In the genomic region with DNA sequence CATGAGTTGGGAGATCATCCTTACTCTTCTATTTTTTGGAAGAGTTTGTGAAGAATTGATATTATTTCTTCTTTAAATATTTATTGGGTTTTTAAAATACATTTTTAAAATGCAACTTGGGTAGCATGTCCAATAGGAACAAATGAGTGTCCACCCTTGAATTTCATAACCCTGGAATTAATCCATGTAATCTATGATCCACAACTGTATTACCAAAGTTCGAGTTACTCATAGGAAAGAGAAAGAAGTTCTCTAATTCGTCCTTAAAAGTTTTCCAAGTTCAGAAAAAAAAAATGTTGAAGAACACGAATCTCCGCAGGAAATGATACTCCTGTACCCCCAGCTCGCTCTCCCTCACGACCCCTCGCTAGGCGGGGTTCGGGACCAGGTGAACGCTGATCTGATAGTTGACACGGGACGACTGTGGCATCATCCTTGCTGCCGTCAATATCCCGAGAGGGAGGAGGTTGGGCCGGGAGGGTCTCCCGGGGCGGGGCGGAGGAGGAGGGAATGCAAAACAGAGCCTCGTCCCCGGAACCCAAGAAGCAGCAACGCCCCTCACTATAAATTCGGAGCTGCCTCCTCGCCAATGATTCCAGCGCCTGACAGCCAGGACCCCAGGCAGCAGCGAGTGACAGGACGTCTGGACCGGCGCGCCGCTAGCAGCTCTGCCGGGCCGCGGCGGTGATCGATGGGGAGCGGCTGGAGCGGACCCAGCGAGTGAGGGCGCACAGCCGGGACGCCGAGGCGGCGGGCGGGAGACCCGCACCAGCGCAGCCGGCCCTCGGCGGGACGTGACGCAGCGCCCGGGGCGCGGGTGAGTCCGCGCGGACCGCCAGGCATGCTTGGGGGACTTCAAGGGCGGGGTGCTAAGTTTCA, we compare ENCODE assay signal across 9 cellular contexts. TPM values are rescaled to one million over a fixed set of nuclear protein-coding genes. Genes with fewer than 3 reads are reported as not detected.
DNase-seq lines count a peak whose midpoint lies in the region; ATAC-seq and TF ChIP-seq lines count a peak whose summit lies in the region.
"Had no signal": no experiment of that assay in that cellular context is flagged by ENCODE, and none has a peak within 500 bp of the region (broad histone marks: within the 10 kb centered on the region; RNA-seq: fewer than 3 reads in every experiment).

A gene (plus strand): TSS at position 593 of the 879 bp plus-strand sequence. CDS start 43,133 bp downstream, outside the sequence.

- intact Hi-C loops in stomach (cut with DNase I; ENCODE audit: low total_unique reads), result no loop called here
- intact Hi-C loops in natural killer cell (cut with micrococcal nuclease), result no loop called here

- H3K4me1 ChIP-seq in stomach, result peaks cover 0 to 12% (median 10%) of the 10 kb centered on the region in 4 donors

- H3K27me3 Mint-ChIP-seq in natural killer cell (ENCODE audit: low read depth in 2 of 2) (peaks cover 16 to 22% of the 10 kb centered on the region in 2 donors), T-cell (peaks cover 21 to 27% of the 10 kb centered on the region in 2 donors)

- DNase-seq in HEK293T (ENCODE audit: extremely low spot score), result peak; percentile 73
- peak; percentile 69 for DNase-seq in brain microvascular endothelial cell
- peak; percentile 46 for DNase-seq in iris pigment epithelial cell (ENCODE audit: low read depth)
- peak; percentile 28 for DNase-seq in stomach
- no peak for DNase-seq in natural killer cell
- no peak for DNase-seq in T-cell
- no peak for DNase-seq in GDM1 (lab: John Stamatoyannopoulos, UW)
- DNase-seq: hippocampal formation had no signal

- H3K9me3 Mint-ChIP-seq in natural killer cell (peaks cover 9 to 10% of the 10 kb centered on the region in 2 donors), T-cell (peaks cover 2 to 9% (median 4%) of the 10 kb centered on the region in 3 donors)

- H3K27ac Mint-ChIP-seq in natural killer cell (no peak within 1 kb of the TSS), T-cell (no peak within 1 kb of the TSS)

- in situ Hi-C loops in brain microvascular endothelial cell (cut with HindIII; ENCODE audit: low pct_ligation_motif_present, low sequenced_read_pairs), result no loop called here

- TF ChIP-seq POLR2A in stomach (IDR thresholded peaks at IDR 0.05), result no peak

- POLR2A ChIA-PET in HEK293T (lab: Yijun Ruan, JAX), result no interaction called here
- POLR2A ChIA-PET in T-cell (lab: Charles Lee), result no interaction called here

- H3K4me1 Mint-ChIP-seq in natural killer cell, result no peaks in the 10 kb centered on the region
- H3K4me1 Mint-ChIP-seq in T-cell, result no peaks in the 10 kb centered on the region

- CTCF ChIA-PET in HEK293T (lab: Yijun Ruan, JAX) (no interaction called here), T-cell (lab: Charles Lee) (no interaction called here)

- ATAC-seq in natural killer cell, result no peak
- ATAC-seq in GM19395 (IDR thresholded peaks at IDR 0.05; ENCODE audit: unreplicated experiment), result no peak
- no peak for ATAC-seq in T-cell (replicated peaks in 1 of 4)

- no peaks in the 10 kb centered on the region for H3K27me3 ChIP-seq in brain microvascular endothelial cell (replicated peaks)
- H3K27me3 ChIP-seq in stomach, result peaks cover 0 to 34% (median 8%) of the 10 kb centered on the region in 3 donors

- H3K36me3 ChIP-seq in brain microvascular endothelial cell (replicated peaks) (no peaks in the 10 kb centered on the region), stomach (no peaks in the 10 kb centered on the region)

- peaks cover 0 to 3% (median 0%) of the 10 kb centered on the region in 4 donors for H3K9me3 ChIP-seq in stomach

- no peak within 1 kb of the TSS for H3K27ac ChIP-seq in brain microvascular endothelial cell
- peak within 1 kb of the TSS in 4 of 5 donors; percentile 38 to 82 (median 62) for H3K27ac ChIP-seq in stomach

- TF ChIP-seq CTCF in brain microvascular endothelial cell (IDR thresholded peaks at IDR 0.05; ENCODE audit: low read depth, low read length, missing control alignments) (no peak), stomach (IDR thresholded peaks at IDR 0.05) (no peak), natural killer cell (IDR thresholded peaks at IDR 0.05) (no peak)

- H3K36me3 Mint-ChIP-seq in natural killer cell, result peaks cover 9% of the 10 kb centered on the region
- no peaks in the 10 kb centered on the region for H3K36me3 Mint-ChIP-seq in T-cell

- H3K4me3 Mint-ChIP-seq in natural killer cell, result no peak within 1 kb of the TSS
- no peak within 1 kb of the TSS for H3K4me3 Mint-ChIP-seq in T-cell

- TF ChIP-seq EP300 in stomach (IDR thresholded peaks at IDR 0.05), result no peak

- 3 to 6% (median 5%) methylated on average over 22 to 61 of the region's 61 CpGs for WGBS in stomach, 5 donors

- peak within 1 kb of the TSS; percentile 71 for H3K4me3 ChIP-seq in brain microvascular endothelial cell (ENCODE audit: low read depth, low read length)
- H3K4me3 ChIP-seq in stomach, result peak within 1 kb of the TSS; percentile 49 to 61 (median 55)

TF ChIP-seq in HEK293T, 16 proteins besides CTCF, POLR2A, EP300 and RAD21:
- TF ChIP-seq, protein P1, sequence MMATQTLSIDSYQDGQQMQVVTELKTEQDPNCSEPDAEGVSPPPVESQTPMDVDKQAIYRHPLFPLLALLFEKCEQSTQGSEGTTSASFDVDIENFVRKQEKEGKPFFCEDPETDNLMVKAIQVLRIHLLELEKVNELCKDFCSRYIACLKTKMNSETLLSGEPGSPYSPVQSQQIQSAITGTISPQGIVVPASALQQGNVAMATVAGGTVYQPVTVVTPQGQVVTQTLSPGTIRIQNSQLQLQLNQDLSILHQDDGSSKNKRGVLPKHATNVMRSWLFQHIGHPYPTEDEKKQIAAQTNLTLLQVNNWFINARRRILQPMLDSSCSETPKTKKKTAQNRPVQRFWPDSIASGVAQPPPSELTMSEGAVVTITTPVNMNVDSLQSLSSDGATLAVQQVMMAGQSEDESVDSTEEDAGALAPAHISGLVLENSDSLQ (IDR thresholded peaks at IDR 0.05), result peak; percentile 78
- no peak for TF ChIP-seq ELF4 (IDR thresholded peaks at IDR 0.05)

RNA-seq across cellular contexts. Expression of the gene that starts here (rescaled TPM):
- total RNA-seq in stomach (10 to 100 TPM in 2 of 5 donors, 1 to 10 TPM in 3; 3.2 to 11.0 (median 4.2) TPM), natural killer cell (not detected), T-cell (not detected)
- polyA plus RNA-seq in stomach, result 1 to 10 TPM in 1 of 3 donors, under 1 TPM in 2; 0.25 to 1.2 (median 0.61) TPM

Comparison
In these comparisons a context has a peak if more than half of its experiments do, and no peak if none do; other contexts are left out.
1. DNase-seq: peak in HEK293T (single experiment), brain microvascular endothelial cell (single experiment), iris pigment epithelial cell (single experiment) and stomach (single experiment); none in natural killer cell (single experiment), T-cell (0 of 34) and GDM1 (single experiment).